ENCODE assay signal across 19 cellular contexts in the genomic region with DNA sequence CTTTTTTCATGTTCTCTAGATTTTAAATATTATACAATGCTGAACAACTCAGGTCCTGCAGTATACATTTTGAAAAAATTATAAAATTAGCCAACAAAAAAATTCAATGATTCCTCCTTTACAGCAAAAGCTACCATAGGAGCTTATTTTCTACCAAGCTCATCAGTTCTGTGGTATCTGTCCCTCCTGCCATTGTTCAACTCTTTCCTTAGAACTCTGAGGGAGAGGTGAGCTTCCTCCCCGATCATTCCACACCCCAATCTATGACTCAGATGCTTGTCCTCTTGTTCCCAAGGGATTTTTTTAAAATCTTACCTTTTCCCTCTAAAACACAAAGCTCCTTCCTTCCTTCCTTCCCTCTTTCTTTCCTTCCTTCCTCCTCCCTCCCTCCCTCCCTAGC. TPM values are rescaled to one million over a fixed set of nuclear protein-coding genes. Genes with fewer than 3 reads are reported as not detected.
DNase-seq lines count a peak whose midpoint lies in the region; ATAC-seq lines count a peak whose summit lies in the region.
"Had no signal": no experiment of that assay in that cellular context is flagged by ENCODE, and none has a peak within 500 bp of the region (broad histone marks: within the 10 kb centered on the region; RNA-seq: fewer than 3 reads in every experiment).

No MANE protein-coding gene starts in this region.

- peak overlapping the region; percentile 63 for H3K4me3 Mint-ChIP-seq in activated CD4-positive, alpha-beta T cell treated with anti-CD3 and anti-CD28 coated beads, Interleukin-2, amount 10 ng/mL, durations not matched to agents 24 days and 14 days
- H3K4me3 Mint-ChIP-seq in activated naive CD8-positive, alpha-beta T cell: peak overlapping the region; percentile 14
- no peak overlapping the region for H3K4me3 Mint-ChIP-seq in activated naive CD8-positive, alpha-beta T cell treated with anti-CD3 and anti-CD28 coated beads for 36 hours
- H3K4me3 Mint-ChIP-seq in activated T-helper 17 cell treated with anti-CD3 and anti-CD28 coated beads, Interleukin-2, amount 50 U/mL, for 72 hours: peak overlapping the region; percentile 82
- H3K4me3 Mint-ChIP-seq in naive thymus-derived CD4-positive, alpha-beta T cell: peak overlapping the region in 5 of 10 donors; percentile 9 to 56 (median 39)

- H3K36me3 ChIP-seq in naive thymus-derived CD4-positive, alpha-beta T cell (ENCODE audit: control insufficient read depth in 2 of 3, insufficient read depth in 3 of 3, low read length in 3 of 3): no peaks in the 10 kb centered on the region
- H3K36me3 ChIP-seq: BLaER1 had no signal

- no peak for DNase-seq in activated CD4-positive, alpha-beta T cell treated with anti-CD3 and anti-CD28 coated beads, Interleukin-2, amount 10 ng/mL, durations not matched to agents 24 days and 14 days
- DNase-seq in activated CD4-positive, alpha-beta T cell treated with anti-CD3 and anti-CD28 coated beads for 48 hours: no peak
- no peak for DNase-seq in activated naive CD8-positive, alpha-beta T cell treated with anti-CD3 and anti-CD28 coated beads for 36 hours
- peak; percentile 46 for DNase-seq in renal cortical epithelial cell (ENCODE audit: low read depth)
- DNase-seq in naive thymus-derived CD4-positive, alpha-beta T cell: no peak
- DNase-seq: DMS 273 treated with DMSO at 0.1 percent for 48 hours, GOT3, Kasumi-1, NCI-H1105 treated with DMSO at 0.1 percent for 48 hours, NCI-H187, NCI-H446 treated with DMSO at 0.1 percent for 48 hours, NCI-H748 treated with DMSO at 0.1 percent for 48 hours, PC-9 had no signal

- POLR2A ChIA-PET in naive thymus-derived CD4-positive, alpha-beta T cell (lab: Charles Lee): interaction anchor here (1.1 to 10.2 kb wide), 2 partner anchors 9 to 13 kb away, joined by 4 to 68 read pairs; partner anchors contain the start of gene DPP4

- CTCF ChIA-PET in naive thymus-derived CD4-positive, alpha-beta T cell (lab: Charles Lee): interaction anchor here (1.0 kb wide), 1 partner anchor 55 kb away, joined by 3 read pairs; no protein-coding TSS in a partner anchor

- peaks cover 84% of the 10 kb centered on the region for H3K4me1 Mint-ChIP-seq in activated CD4-positive, alpha-beta T cell treated with anti-CD3 and anti-CD28 coated beads, Interleukin-2, amount 10 ng/mL, durations not matched to agents 24 days and 14 days
- peaks cover 89% of the 10 kb centered on the region for H3K4me1 Mint-ChIP-seq in activated naive CD8-positive, alpha-beta T cell (ENCODE audit: low read depth)
- peaks cover 78% of the 10 kb centered on the region for H3K4me1 Mint-ChIP-seq in activated naive CD8-positive, alpha-beta T cell treated with anti-CD3 and anti-CD28 coated beads for 36 hours
- peaks cover 60% of the 10 kb centered on the region for H3K4me1 Mint-ChIP-seq in activated T-helper 17 cell treated with anti-CD3 and anti-CD28 coated beads, Interleukin-2, amount 50 U/mL, for 72 hours
- peaks cover 35 to 95% (median 91%) of the 10 kb centered on the region in 7 donors for H3K4me1 Mint-ChIP-seq in naive thymus-derived CD4-positive, alpha-beta T cell

- no peak for ATAC-seq in activated T-helper 17 cell treated with anti-CD3 and anti-CD28 coated beads, Interleukin-2, amount 50 U/mL, for 72 hours (replicated peaks)
- ATAC-seq in naive thymus-derived CD4-positive, alpha-beta T cell: no peak
- ATAC-seq in GM21526 (IDR thresholded peaks at IDR 0.05; ENCODE audit: low FRiP score, unreplicated experiment): no peak

- peaks cover 59% of the 10 kb centered on the region for H3K36me3 Mint-ChIP-seq in activated CD4-positive, alpha-beta T cell treated with anti-CD3 and anti-CD28 coated beads, Interleukin-2, amount 10 ng/mL, durations not matched to agents 24 days and 14 days (ENCODE audit: low read depth)
- peaks cover 20% of the 10 kb centered on the region for H3K36me3 Mint-ChIP-seq in activated naive CD8-positive, alpha-beta T cell
- peaks cover 50% of the 10 kb centered on the region for H3K36me3 Mint-ChIP-seq in activated naive CD8-positive, alpha-beta T cell treated with anti-CD3 and anti-CD28 coated beads for 36 hours
- peaks cover 17% of the 10 kb centered on the region for H3K36me3 Mint-ChIP-seq in activated T-helper 17 cell treated with anti-CD3 and anti-CD28 coated beads, Interleukin-2, amount 50 U/mL, for 72 hours (ENCODE audit: low read depth)
- H3K36me3 Mint-ChIP-seq in naive thymus-derived CD4-positive, alpha-beta T cell: peaks cover 0 to 63% (median 22%) of the 10 kb centered on the region in 5 donors
- H3K36me3 Mint-ChIP-seq: IgD-negative memory B cell had no signal

- H3K27me3 Mint-ChIP-seq in activated CD4-positive, alpha-beta T cell treated with anti-CD3 and anti-CD28 coated beads, Interleukin-2, amount 10 ng/mL, durations not matched to agents 24 days and 14 days: no peaks in the 10 kb centered on the region
- no peaks in the 10 kb centered on the region for H3K27me3 Mint-ChIP-seq in activated naive CD8-positive, alpha-beta T cell
- no peaks in the 10 kb centered on the region for H3K27me3 Mint-ChIP-seq in activated naive CD8-positive, alpha-beta T cell treated with anti-CD3 and anti-CD28 coated beads for 36 hours
- no peaks in the 10 kb centered on the region for H3K27me3 Mint-ChIP-seq in activated T-helper 17 cell treated with anti-CD3 and anti-CD28 coated beads, Interleukin-2, amount 50 U/mL, for 72 hours
- no peaks in the 10 kb centered on the region for H3K27me3 Mint-ChIP-seq in naive thymus-derived CD4-positive, alpha-beta T cell
- H3K27me3 Mint-ChIP-seq: IgD-negative memory B cell had no signal

- H3K9me3 ChIP-seq in naive thymus-derived CD4-positive, alpha-beta T cell (ENCODE audit: control insufficient read depth in 2 of 3, low read length in 3 of 3): no peaks in the 10 kb centered on the region

- H3K4me1 ChIP-seq in naive thymus-derived CD4-positive, alpha-beta T cell (ENCODE audit: control insufficient read depth in 2 of 2, insufficient read depth in 2 of 2, low read length in 2 of 2): peaks cover 38 to 41% of the 10 kb centered on the region in 2 donors

- no peak overlapping the region for H3K27ac ChIP-seq in naive thymus-derived CD4-positive, alpha-beta T cell (ENCODE audit: low read depth, low read length)
- H3K27ac ChIP-seq: BLaER1, PC-9 had no signal

- H3K27me3 ChIP-seq in naive thymus-derived CD4-positive, alpha-beta T cell (ENCODE audit: control insufficient read depth in 2 of 2, insufficient read depth in 2 of 2, low read length in 2 of 2): no peaks in the 10 kb centered on the region
- H3K27me3 ChIP-seq: BLaER1 had no signal

- H3K9me3 Mint-ChIP-seq in activated CD4-positive, alpha-beta T cell treated with anti-CD3 and anti-CD28 coated beads, Interleukin-2, amount 10 ng/mL, durations not matched to agents 24 days and 14 days: no peaks in the 10 kb centered on the region
- H3K9me3 Mint-ChIP-seq in activated naive CD8-positive, alpha-beta T cell (ENCODE audit: low read depth): peaks cover 7% of the 10 kb centered on the region
- H3K9me3 Mint-ChIP-seq in activated naive CD8-positive, alpha-beta T cell treated with anti-CD3 and anti-CD28 coated beads for 36 hours: peaks cover 10% of the 10 kb centered on the region
- H3K9me3 Mint-ChIP-seq in activated T-helper 17 cell treated with anti-CD3 and anti-CD28 coated beads, Interleukin-2, amount 50 U/mL, for 72 hours: no peaks in the 10 kb centered on the region
- H3K9me3 Mint-ChIP-seq in naive thymus-derived CD4-positive, alpha-beta T cell: peaks cover 0 to 6% (median 0%) of the 10 kb centered on the region in 11 donors
- H3K9me3 Mint-ChIP-seq: IgD-negative memory B cell had no signal

- peak overlapping the region; percentile 95 for H3K27ac Mint-ChIP-seq in activated CD4-positive, alpha-beta T cell treated with anti-CD3 and anti-CD28 coated beads, Interleukin-2, amount 10 ng/mL, durations not matched to agents 24 days and 14 days
- H3K27ac Mint-ChIP-seq in activated naive CD8-positive, alpha-beta T cell: peak overlapping the region; percentile 18
- no peak overlapping the region for H3K27ac Mint-ChIP-seq in activated naive CD8-positive, alpha-beta T cell treated with anti-CD3 and anti-CD28 coated beads for 36 hours
- peak overlapping the region; percentile 49 for H3K27ac Mint-ChIP-seq in activated T-helper 17 cell treated with anti-CD3 and anti-CD28 coated beads, Interleukin-2, amount 50 U/mL, for 72 hours
- peak overlapping the region in 4 of 9 donors; percentile 43 to 91 (median 78) for H3K27ac Mint-ChIP-seq in naive thymus-derived CD4-positive, alpha-beta T cell
- H3K27ac Mint-ChIP-seq: IgD-negative memory B cell had no signal

- no peak overlapping the region for H3K4me3 ChIP-seq in naive thymus-derived CD4-positive, alpha-beta T cell (ENCODE audit: low read length)
- H3K4me3 ChIP-seq: BLaER1, PC-9 had no signal

- intact Hi-C loops in activated CD4-positive, alpha-beta T cell treated with anti-CD3 and anti-CD28 coated beads, Interleukin-2, amount 10 ng/mL, durations not matched to agents 24 days and 14 days (cut with micrococcal nuclease): loop anchor here (10.0 kb wide), 1 partner anchor 816 kb away; no protein-coding TSS in a partner anchor
- intact Hi-C loops in naive thymus-derived CD4-positive, alpha-beta T cell (cut with micrococcal nuclease): no loop called here

RNA-seq across cellular contexts. Expression of gene DPP4, which starts 13.5 kb away (rescaled TPM):
- 65.4 and 68.0 TPM in 2 replicates for total RNA-seq in activated CD4-positive, alpha-beta T cell treated with anti-CD3 and anti-CD28 coated beads, Interleukin-2, amount 10 ng/mL, durations not matched to agents 24 days and 14 days
- 10 to 100 TPM; 20.8 to 22.4 TPM for total RNA-seq in activated naive CD8-positive, alpha-beta T cell treated with anti-CD3 and anti-CD28 coated beads for 36 hours
- total RNA-seq in activated T-helper 17 cell treated with anti-CD3 and anti-CD28 coated beads, Interleukin-2, amount 50 U/mL, for 72 hours: 10 to 100 TPM; 34.6 to 97.7 TPM
- total RNA-seq in renal cortical epithelial cell: 65.7 and 374 TPM in 2 replicates
- 100 to 1,000 TPM in 1 of 5 experiments, 10 to 100 TPM in 4; 35.7 to 188 (median 41.6) TPM for total RNA-seq in naive thymus-derived CD4-positive, alpha-beta T cell
- polyA plus RNA-seq in naive thymus-derived CD4-positive, alpha-beta T cell: 10 to 100 TPM; 77.4 to 88.9 TPM
- total RNA-seq: HT1080 had no signal
